Comparison of ENCODE assay signal across 19 cellular contexts in genomic region chr1:60875139-60875538, GRCh38.
"Had no signal": no experiment of that assay in that cellular context is flagged by ENCODE, and none has a peak within 500 bp of the region (broad histone marks: within the 10 kb centered on the region; RNA-seq: fewer than 3 reads in every experiment).

No MANE protein-coding gene starts in this region.

- ATAC-seq: esophagus mucosa had no signal

- H3K4me1 Mint-ChIP-seq: activated CD4-positive, alpha-beta T cell treated with anti-CD3 and anti-CD28 coated beads, Interleukin-2, amount 10 ng/mL, durations not matched to agents 7 days and 5 days had no signal

- H3K4me3 ChIP-seq: adrenal gland, sigmoid colon, tibial nerve, vagina had no signal

- FAIRE-seq: colon, islet of Langerhans had no signal

- H3K27ac Mint-ChIP-seq: activated CD4-positive, alpha-beta T cell treated with anti-CD3 and anti-CD28 coated beads, Interleukin-2, amount 10 ng/mL, durations not matched to agents 7 days and 5 days; nephron had no signal

- H3K4me3 Mint-ChIP-seq: activated CD4-positive, alpha-beta T cell treated with anti-CD3 and anti-CD28 coated beads, Interleukin-2, amount 10 ng/mL, durations not matched to agents 7 days and 5 days; nephron had no signal

- DNase-seq: activated CD4-positive, alpha-beta T cell treated with anti-CD3 and anti-CD28 coated beads, Interleukin-2, amount 10 ng/mL, durations not matched to agents 7 days and 5 days; activated CD8-positive, alpha-beta memory T cell treated with anti-CD3 and anti-CD28 coated beads, Interleukin-2, amount 50 U/mL, for 48 hours; activated effector memory CD4-positive, alpha-beta T cell treated with anti-CD3 and anti-CD28 coated beads, Interleukin-2, amount 50 U/mL, for 16 hours; activated naive CD4-positive, alpha-beta T cell treated with anti-CD3 and anti-CD28 coated beads, Interleukin-2, amount 50 U/mL, for 16 hours; caudate nucleus; glutamatergic neuron; hippocampal formation; left cardiac atrium; midbrain; sigmoid colon; substantia nigra; T-helper 1 cell had no signal

- H3K9me3 Mint-ChIP-seq: activated CD4-positive, alpha-beta T cell treated with anti-CD3 and anti-CD28 coated beads, Interleukin-2, amount 10 ng/mL, durations not matched to agents 7 days and 5 days; nephron had no signal
